Comparison of ENCODE assay signal across 8 cellular contexts in the genomic region with DNA sequence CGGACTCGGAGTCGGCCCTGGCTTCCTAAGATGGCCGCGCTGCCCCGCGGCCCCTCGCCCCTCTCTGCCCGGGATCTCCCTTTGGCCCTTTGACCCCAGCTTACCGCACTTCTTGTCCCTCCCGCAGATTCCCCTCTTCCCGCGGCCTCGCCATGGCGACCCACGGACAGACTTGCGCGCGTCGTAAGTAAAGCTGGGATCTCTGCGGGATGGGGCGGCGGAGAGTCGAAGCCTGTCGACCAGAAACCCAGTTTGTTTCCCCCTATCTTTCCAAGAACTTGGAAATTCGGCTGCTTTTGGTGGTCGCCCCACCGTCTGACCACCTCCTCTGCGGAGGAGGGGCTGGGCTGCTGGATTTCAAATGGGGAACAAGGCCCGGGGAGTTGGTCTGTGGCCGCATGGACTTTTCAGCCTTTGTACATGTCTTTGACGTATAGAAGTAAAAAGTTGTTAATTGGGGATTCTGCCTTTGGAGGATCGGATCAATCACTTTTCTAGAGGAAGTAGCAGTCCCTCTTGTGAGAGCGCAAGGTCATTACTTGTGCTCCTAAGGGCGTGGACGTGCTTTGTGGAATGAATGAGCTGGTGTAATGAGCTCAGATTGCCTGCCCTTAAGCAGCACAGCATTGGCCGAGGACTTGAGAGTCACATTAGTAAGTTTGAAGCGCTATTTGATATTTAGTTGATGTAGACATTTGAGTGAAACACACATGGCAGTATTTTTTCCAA.
A peak's percentile ranks its signal among the peaks of the same experiment; 100 is the strongest.
DNase-seq lines count a peak whose midpoint lies in the region; ATAC-seq, FAIRE-seq and TF ChIP-seq lines count a peak whose summit lies in the region.

No MANE protein-coding gene starts in this region.

- no peaks in the 10 kb centered on the region for H3K27me3 Mint-ChIP-seq in stimulated activated naive B cell treated with anti-CD40 and anti-IgM and Interleukin-4, amounts not matched to agents 10 μg/mL and 1 μg/mL and 100 μg/mL, for 72 hours

- peak overlapping the region; percentile 99 for H3K27ac Mint-ChIP-seq in stimulated activated naive B cell treated with anti-CD40 and anti-IgM and Interleukin-4, amounts not matched to agents 10 μg/mL and 1 μg/mL and 100 μg/mL, for 72 hours

- in situ Hi-C loops in brain microvascular endothelial cell (cut with HindIII; ENCODE audit: low pct_ligation_motif_present, low sequenced_read_pairs): no loop called here

- FAIRE-seq in RCC 7860 (lab: Jason Lieb, UNC): no peak

- H3K27me3 ChIP-seq in brain microvascular endothelial cell (replicated peaks) (no peaks in the 10 kb centered on the region), layer of hippocampus (ENCODE audit: control insufficient read depth, insufficient read depth, low read length) (no peaks in the 10 kb centered on the region)

- peak overlapping the region; percentile 96 for H3K4me3 ChIP-seq in brain microvascular endothelial cell (ENCODE audit: low read depth, low read length)

- H3K4me3 Mint-ChIP-seq in stimulated activated naive B cell treated with anti-CD40 and anti-IgM and Interleukin-4, amounts not matched to agents 10 μg/mL and 1 μg/mL and 100 μg/mL, for 72 hours: peak overlapping the region; percentile 93 to 96

- H3K9me3 Mint-ChIP-seq in stimulated activated naive B cell treated with anti-CD40 and anti-IgM and Interleukin-4, amounts not matched to agents 10 μg/mL and 1 μg/mL and 100 μg/mL, for 72 hours: no peaks in the 10 kb centered on the region

- peaks cover 16 to 34% of the 10 kb centered on the region in 2 donors for H3K36me3 Mint-ChIP-seq in stimulated activated naive B cell treated with anti-CD40 and anti-IgM and Interleukin-4, amounts not matched to agents 10 μg/mL and 1 μg/mL and 100 μg/mL, for 72 hours

- ATAC-seq in GM18873 (IDR thresholded peaks at IDR 0.05; ENCODE audit: low FRiP score, unreplicated experiment): peak; percentile 7
- peak in 1 of 2 donors; percentile 12 for ATAC-seq in stimulated activated naive B cell treated with anti-CD40 and anti-IgM and Interleukin-4, amounts not matched to agents 10 μg/mL and 1 μg/mL and 100 μg/mL, for 72 hours (replicated peaks)
- no peak for ATAC-seq in HG03342 (IDR thresholded peaks at IDR 0.05; ENCODE audit: unreplicated experiment)

- peak overlapping the region; percentile 100 for H3K27ac ChIP-seq in brain microvascular endothelial cell
- peak overlapping the region; percentile 100 for H3K27ac ChIP-seq in layer of hippocampus (ENCODE audit: low read depth, low read length)

- peaks cover 13 to 48% of the 10 kb centered on the region in 2 donors for H3K4me1 Mint-ChIP-seq in stimulated activated naive B cell treated with anti-CD40 and anti-IgM and Interleukin-4, amounts not matched to agents 10 μg/mL and 1 μg/mL and 100 μg/mL, for 72 hours

- no peak for TF ChIP-seq CTCF in brain microvascular endothelial cell (IDR thresholded peaks at IDR 0.05; ENCODE audit: low read depth, low read length, missing control alignments)

- peaks cover 44% of the 10 kb centered on the region for H3K36me3 ChIP-seq in brain microvascular endothelial cell (replicated peaks)

- DNase-seq in AG08395 (ENCODE audit: low spot score) (peak; percentile 54), RCC 7860 (ENCODE audit: low spot score) (peak; percentile 53), brain microvascular endothelial cell (peak; percentile 39), NCI-H2196 (lab: John Stamatoyannopoulos, UW; ENCODE audit: unreplicated experiment) (no peak)
- peak; percentile 11 for DNase-seq in stimulated activated naive B cell treated with anti-CD40 and anti-IgM and Interleukin-4, amounts not matched to agents 10 μg/mL and 1 μg/mL and 100 μg/mL, for 72 hours
